In the genomic region with DNA sequence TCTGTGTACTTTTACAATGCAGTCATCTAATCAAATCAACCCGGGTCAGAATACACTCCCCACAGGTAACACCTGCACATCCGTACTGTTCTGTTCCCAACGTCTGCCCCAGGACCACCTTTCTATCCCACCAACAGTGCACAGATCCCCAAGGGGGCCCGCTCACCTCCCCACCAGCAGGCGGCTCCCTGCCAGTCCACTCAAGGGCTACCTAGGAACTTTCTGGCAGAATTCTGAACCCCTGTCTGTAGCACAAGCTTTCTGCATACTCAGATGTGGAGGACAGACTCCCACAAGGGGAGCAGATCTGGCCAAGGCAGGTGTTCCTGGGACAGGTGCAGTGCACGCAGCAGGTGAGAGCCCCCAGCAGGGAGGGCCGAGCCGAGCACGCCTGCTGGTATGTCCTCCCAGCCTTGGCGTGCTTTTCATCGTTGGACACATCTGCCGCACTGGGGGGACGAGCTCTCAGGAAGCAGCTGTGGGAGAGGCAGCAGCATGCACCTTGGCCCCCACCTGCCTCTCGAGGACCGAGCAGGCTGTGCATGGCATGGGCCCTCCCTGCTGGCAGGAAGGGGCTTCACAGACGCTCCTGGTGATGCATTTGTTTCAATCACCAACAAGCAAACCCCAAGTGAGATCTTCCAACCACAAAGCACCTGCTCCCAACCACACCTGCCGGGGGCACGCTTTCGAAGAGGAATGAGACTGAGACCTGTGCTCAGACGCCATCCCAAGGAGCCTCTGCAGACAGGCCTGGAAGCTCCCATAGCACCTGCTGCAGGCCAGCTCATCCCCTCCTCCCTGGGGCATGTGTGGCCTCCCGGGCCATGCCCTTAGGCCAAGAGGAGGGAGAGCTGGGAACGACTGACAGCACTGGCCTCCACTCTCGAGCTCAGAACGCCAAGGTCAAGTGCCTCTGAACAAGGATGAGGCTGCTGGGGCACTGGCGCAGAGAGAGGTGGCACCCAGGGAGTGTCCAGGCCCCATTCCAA, we compare ENCODE assay signal across 8 cellular contexts. TPM values are rescaled to one million over a fixed set of nuclear protein-coding genes. Genes with fewer than 3 reads are reported as not detected.
DNase-seq lines count a peak whose midpoint lies in the region; ATAC-seq and TF ChIP-seq lines count a peak whose summit lies in the region.

No MANE protein-coding gene starts in this region.

- peak; percentile 31; the same call in 2 of the 3 replicates for TF ChIP-seq CTCF in GM12872 (IDR thresholded peaks at IDR 0.05; ENCODE audit: insufficient read depth, low read depth, low read length)

- H3K4me1 Mint-ChIP-seq in activated naive CD8-positive, alpha-beta T cell treated with anti-CD3 and anti-CD28 coated beads for 36 hours, result peaks cover 31% of the 10 kb centered on the region
- H3K4me1 Mint-ChIP-seq in stimulated activated naive B cell treated with anti-CD40 and anti-IgM and Interleukin-4, amounts not matched to agents 10 μg/mL and 1 μg/mL and 100 μg/mL, for 72 hours, result peaks cover 24 to 55% of the 10 kb centered on the region in 2 donors

- H3K27me3 Mint-ChIP-seq in activated naive CD8-positive, alpha-beta T cell treated with anti-CD3 and anti-CD28 coated beads for 36 hours, result no peaks in the 10 kb centered on the region
- peaks cover 0 to 11% of the 10 kb centered on the region in 2 donors for H3K27me3 Mint-ChIP-seq in stimulated activated naive B cell treated with anti-CD40 and anti-IgM and Interleukin-4, amounts not matched to agents 10 μg/mL and 1 μg/mL and 100 μg/mL, for 72 hours

- H3K4me3 Mint-ChIP-seq in activated naive CD8-positive, alpha-beta T cell treated with anti-CD3 and anti-CD28 coated beads for 36 hours, result no peak overlapping the region
- peak overlapping the region; percentile 36 to 70 for H3K4me3 Mint-ChIP-seq in stimulated activated naive B cell treated with anti-CD40 and anti-IgM and Interleukin-4, amounts not matched to agents 10 μg/mL and 1 μg/mL and 100 μg/mL, for 72 hours

- ATAC-seq in GM21423 (IDR thresholded peaks at IDR 0.05; ENCODE audit: unreplicated experiment), result peak; percentile 86
- ATAC-seq in HG03558 (IDR thresholded peaks at IDR 0.05; ENCODE audit: extremely low read depth, unreplicated experiment), result peak; percentile 68
- ATAC-seq in stimulated activated naive B cell treated with anti-CD40 and anti-IgM and Interleukin-4, amounts not matched to agents 10 μg/mL and 1 μg/mL and 100 μg/mL, for 72 hours (replicated peaks), result peak; percentile 78 to 83
- ATAC-seq in SK-N-SH treated with all-trans-retinoic acid at 6 μM for 48 hours, result no peak

- H3K36me3 Mint-ChIP-seq in activated naive CD8-positive, alpha-beta T cell treated with anti-CD3 and anti-CD28 coated beads for 36 hours, result peaks cover 2% of the 10 kb centered on the region
- H3K36me3 Mint-ChIP-seq in stimulated activated naive B cell treated with anti-CD40 and anti-IgM and Interleukin-4, amounts not matched to agents 10 μg/mL and 1 μg/mL and 100 μg/mL, for 72 hours, result peaks cover 19 to 37% of the 10 kb centered on the region in 2 donors

- peak; percentile 49 for DNase-seq in activated naive CD8-positive, alpha-beta T cell treated with anti-CD3 and anti-CD28 coated beads for 36 hours
- DNase-seq in stimulated activated naive B cell treated with anti-CD40 and anti-IgM and Interleukin-4, amounts not matched to agents 10 μg/mL and 1 μg/mL and 100 μg/mL, for 72 hours, result peak; percentile 29
- DNase-seq in amniotic stem cell (lab: John Stamatoyannopoulos, UW) (no peak), AG20443 (ENCODE audit: low spot score) (no peak)

- no peaks in the 10 kb centered on the region for H3K9me3 Mint-ChIP-seq in activated naive CD8-positive, alpha-beta T cell treated with anti-CD3 and anti-CD28 coated beads for 36 hours
- H3K9me3 Mint-ChIP-seq in stimulated activated naive B cell treated with anti-CD40 and anti-IgM and Interleukin-4, amounts not matched to agents 10 μg/mL and 1 μg/mL and 100 μg/mL, for 72 hours, result no peaks in the 10 kb centered on the region

- H3K27ac Mint-ChIP-seq in activated naive CD8-positive, alpha-beta T cell treated with anti-CD3 and anti-CD28 coated beads for 36 hours, result no peak overlapping the region
- H3K27ac Mint-ChIP-seq in stimulated activated naive B cell treated with anti-CD40 and anti-IgM and Interleukin-4, amounts not matched to agents 10 μg/mL and 1 μg/mL and 100 μg/mL, for 72 hours, result peak overlapping the region; percentile 11

TF ChIP-seq in SK-N-SH treated with all-trans-retinoic acid at 6 μM for 48 hours, 23 proteins besides CTCF, POLR2A, EP300 and RAD21:
- TF ChIP-seq ZNF565 (CRISPR knock-in tag; conservative IDR thresholded peaks at IDR 0.05; ENCODE audit: low read depth) (no peak), ESRRG (CRISPR knock-in tag; IDR thresholded peaks at IDR 0.05) (no peak), CSDC2 (CRISPR knock-in tag; IDR thresholded peaks at IDR 0.05) (no peak), ARNTL (CRISPR knock-in tag; IDR thresholded peaks at IDR 0.05; ENCODE audit: borderline replicate concordance, low read depth) (no peak), TOX (CRISPR knock-in tag; IDR thresholded peaks at IDR 0.05; ENCODE audit: borderline replicate concordance) (no peak), BACH2 (CRISPR knock-in tag; IDR thresholded peaks at IDR 0.05; ENCODE audit: borderline replicate concordance) (no peak), TCF4 (CRISPR knock-in tag; IDR thresholded peaks at IDR 0.05; ENCODE audit: borderline replicate concordance) (no peak), RARB (CRISPR knock-in tag; IDR thresholded peaks at IDR 0.05) (no peak), ZNF70 (CRISPR knock-in tag; IDR thresholded peaks at IDR 0.05) (no peak), OSR1 (CRISPR knock-in tag; IDR thresholded peaks at IDR 0.05) (no peak), ISL1 (CRISPR knock-in tag; IDR thresholded peaks at IDR 0.05) (no peak)
- TF ChIP-seq, protein P1, sequence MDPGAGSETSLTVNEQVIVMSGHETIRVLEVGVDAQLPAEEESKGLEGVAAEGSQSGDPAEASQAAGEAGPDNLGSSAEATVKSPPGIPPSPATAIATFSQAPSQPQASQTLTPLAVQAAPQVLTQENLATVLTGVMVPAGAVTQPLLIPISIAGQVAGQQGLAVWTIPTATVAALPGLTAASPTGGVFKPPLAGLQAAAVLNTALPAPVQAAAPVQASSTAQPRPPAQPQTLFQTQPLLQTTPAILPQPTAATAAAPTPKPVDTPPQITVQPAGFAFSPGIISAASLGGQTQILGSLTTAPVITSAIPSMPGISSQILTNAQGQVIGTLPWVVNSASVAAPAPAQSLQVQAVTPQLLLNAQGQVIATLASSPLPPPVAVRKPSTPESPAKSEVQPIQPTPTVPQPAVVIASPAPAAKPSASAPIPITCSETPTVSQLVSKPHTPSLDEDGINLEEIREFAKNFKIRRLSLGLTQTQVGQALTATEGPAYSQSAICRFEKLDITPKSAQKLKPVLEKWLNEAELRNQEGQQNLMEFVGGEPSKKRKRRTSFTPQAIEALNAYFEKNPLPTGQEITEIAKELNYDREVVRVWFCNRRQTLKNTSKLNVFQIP (CRISPR knock-in tag; IDR thresholded peaks at IDR 0.05; ENCODE audit: borderline replicate concordance, low read depth), result no peak
- TF ChIP-seq, protein P2, sequence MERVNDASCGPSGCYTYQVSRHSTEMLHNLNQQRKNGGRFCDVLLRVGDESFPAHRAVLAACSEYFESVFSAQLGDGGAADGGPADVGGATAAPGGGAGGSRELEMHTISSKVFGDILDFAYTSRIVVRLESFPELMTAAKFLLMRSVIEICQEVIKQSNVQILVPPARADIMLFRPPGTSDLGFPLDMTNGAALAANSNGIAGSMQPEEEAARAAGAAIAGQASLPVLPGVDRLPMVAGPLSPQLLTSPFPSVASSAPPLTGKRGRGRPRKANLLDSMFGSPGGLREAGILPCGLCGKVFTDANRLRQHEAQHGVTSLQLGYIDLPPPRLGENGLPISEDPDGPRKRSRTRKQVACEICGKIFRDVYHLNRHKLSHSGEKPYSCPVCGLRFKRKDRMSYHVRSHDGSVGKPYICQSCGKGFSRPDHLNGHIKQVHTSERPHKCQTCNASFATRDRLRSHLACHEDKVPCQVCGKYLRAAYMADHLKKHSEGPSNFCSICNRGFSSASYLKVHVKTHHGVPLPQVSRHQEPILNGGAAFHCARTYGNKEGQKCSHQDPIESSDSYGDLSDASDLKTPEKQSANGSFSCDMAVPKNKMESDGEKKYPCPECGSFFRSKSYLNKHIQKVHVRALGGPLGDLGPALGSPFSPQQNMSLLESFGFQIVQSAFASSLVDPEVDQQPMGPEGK (CRISPR knock-in tag; IDR thresholded peaks at IDR 0.05; ENCODE audit: borderline replicate concordance), result no peak
- TF ChIP-seq, protein P3, sequence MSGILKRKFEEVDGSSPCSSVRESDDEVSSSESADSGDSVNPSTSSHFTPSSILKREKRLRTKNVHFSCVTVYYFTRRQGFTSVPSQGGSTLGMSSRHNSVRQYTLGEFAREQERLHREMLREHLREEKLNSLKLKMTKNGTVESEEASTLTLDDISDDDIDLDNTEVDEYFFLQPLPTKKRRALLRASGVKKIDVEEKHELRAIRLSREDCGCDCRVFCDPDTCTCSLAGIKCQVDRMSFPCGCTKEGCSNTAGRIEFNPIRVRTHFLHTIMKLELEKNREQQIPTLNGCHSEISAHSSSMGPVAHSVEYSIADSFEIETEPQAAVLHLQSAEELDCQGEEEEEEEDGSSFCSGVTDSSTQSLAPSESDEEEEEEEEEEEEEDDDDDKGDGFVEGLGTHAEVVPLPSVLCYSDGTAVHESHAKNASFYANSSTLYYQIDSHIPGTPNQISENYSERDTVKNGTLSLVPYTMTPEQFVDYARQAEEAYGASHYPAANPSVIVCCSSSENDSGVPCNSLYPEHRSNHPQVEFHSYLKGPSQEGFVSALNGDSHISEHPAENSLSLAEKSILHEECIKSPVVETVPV (CRISPR knock-in tag; IDR thresholded peaks at IDR 0.05), result no peak

RNA-seq across cellular contexts. Expression of a gene that starts 35.9 kb away (rescaled TPM):
- 10 to 100 TPM; 10.7 to 10.9 TPM for total RNA-seq in activated naive CD8-positive, alpha-beta T cell treated with anti-CD3 and anti-CD28 coated beads for 36 hours

Comparison
In these comparisons a context has a peak if more than half of its experiments do, and no peak if none do; other contexts are left out.
1. DNase-seq: peak in activated naive CD8-positive, alpha-beta T cell treated with anti-CD3 and anti-CD28 coated beads for 36 hours (single experiment) and stimulated activated naive B cell treated with anti-CD40 and anti-IgM and Interleukin-4, amounts not matched to agents 10 μg/mL and 1 μg/mL and 100 μg/mL, for 72 hours (single experiment); none in amniotic stem cell (single experiment) and AG20443 (single experiment).